In genomic region chr1:234963180-234963903, GRCh38 we compare ENCODE assay signal across 1 cellular context.
TF ChIP-seq lines count a peak whose summit lies in the region.

No MANE protein-coding gene starts in this region.

TF ChIP-seq in K562, 482 proteins besides CTCF, POLR2A, EP300 and RAD21 (continued from another document and continues in another):
- peak; percentile 64; the same call in 1 of the 2 replicates for TF ChIP-seq ZBTB12 (CRISPR knock-in tag; IDR thresholded peaks at IDR 0.05)
- no peak for TF ChIP-seq HNRNPH1 (optimal IDR thresholded peaks at IDR 0.05; ENCODE audit: low read depth, low read length)
- TF ChIP-seq POU5F1 (IDR thresholded peaks at IDR 0.05; ENCODE audit: borderline replicate concordance, low read depth, low read length, partially characterized antibody): no peak
- no peak for TF ChIP-seq ZNF282 (CRISPR knock-in tag; IDR thresholded peaks at IDR 0.05)
- TF ChIP-seq ETS1 (conservative IDR thresholded peaks at IDR 0.05; ENCODE audit: control insufficient read depth, low read depth, low read length): no peak
- no peak for TF ChIP-seq ARNT (IDR thresholded peaks at IDR 0.05)
- peak in 1 of 3 experiments; percentile 90; a peak in 2 of 6 replicates for TF ChIP-seq ZBTB11 (CRISPR knock-in tag; IDR thresholded peaks at IDR 0.05)
- TF ChIP-seq CREM (IDR thresholded peaks at IDR 0.05; ENCODE audit: low read depth): peak; percentile 59; the same call in 1 of the 2 replicates
- peak; percentile 11; the same call in 1 of the 2 replicates for TF ChIP-seq CBFA2T3 (IDR thresholded peaks at IDR 0.05)
- no peak for TF ChIP-seq RBM22 (IDR thresholded peaks at IDR 0.05; ENCODE audit: low read depth, low read length, poor library complexity, severe bottlenecking)
- no peak for TF ChIP-seq PHTF2 (CRISPR knock-in tag; IDR thresholded peaks at IDR 0.05)
- TF ChIP-seq SRSF9 (IDR thresholded peaks at IDR 0.05; ENCODE audit: borderline replicate concordance, low read depth, low read length): no peak
- peak; percentile 63 for TF ChIP-seq MXD1 (CRISPR knock-in tag; IDR thresholded peaks at IDR 0.05; ENCODE audit: borderline replicate concordance, poor library complexity, severe bottlenecking)
- TF ChIP-seq ZNF239 (CRISPR knock-in tag; IDR thresholded peaks at IDR 0.05): peak; percentile 87
- TF ChIP-seq NCOR1 (IDR thresholded peaks at IDR 0.05): no peak
- 0 out of 2 replicates have a peak, but pooled peaks have one; percentile 17 for TF ChIP-seq ELK3 (CRISPR knock-in tag; IDR thresholded peaks at IDR 0.05)
- no peak; a peak in 1 of 4 replicates for TF ChIP-seq ZNF318 (IDR thresholded peaks at IDR 0.05; ENCODE audit: borderline replicate concordance in 1 of 2, low read depth in 1 of 2)
- no peak for TF ChIP-seq HBP1 (CRISPR knock-in tag; IDR thresholded peaks at IDR 0.05)
- peak; percentile 87 to 89 for TF ChIP-seq FOXA3 (CRISPR knock-in tag; conservative IDR thresholded peaks at IDR 0.05 in 1 of 2, IDR thresholded peaks at IDR 0.05 in 1 of 2)
- TF ChIP-seq SMARCA5 (IDR thresholded peaks at IDR 0.05): peak; percentile 35; the same call in 1 of the 2 replicates
- peak; percentile 92 for TF ChIP-seq BACH1 (tag; IDR thresholded peaks at IDR 0.05)
- TF ChIP-seq SP1 (CRISPR knock-in tag; IDR thresholded peaks at IDR 0.05): 0 out of 2 replicates have a peak, but pooled peaks have one; percentile 29
- TF ChIP-seq RREB1 (CRISPR knock-in tag; IDR thresholded peaks at IDR 0.05): 0 out of 2 replicates have a peak, but pooled peaks have one; percentile 29
- peak; percentile 81; the same call in 1 of the 2 replicates for TF ChIP-seq TEAD2 (tag; IDR thresholded peaks at IDR 0.05)
- TF ChIP-seq CBFB (CRISPR knock-in tag; IDR thresholded peaks at IDR 0.05): peak; percentile 61; the same call in 1 of the 2 replicates
- no peak for TF ChIP-seq XRCC5 (IDR thresholded peaks at IDR 0.05; ENCODE audit: low read depth, low read length)
- TF ChIP-seq SIN3A (IDR thresholded peaks at IDR 0.05; ENCODE audit: borderline replicate concordance in 2 of 2, control insufficient read depth in 1 of 2, low read depth in 2 of 2, low read length in 2 of 2): no peak
